Comparison of ENCODE assay signal across 15 cellular contexts in the genomic region with DNA sequence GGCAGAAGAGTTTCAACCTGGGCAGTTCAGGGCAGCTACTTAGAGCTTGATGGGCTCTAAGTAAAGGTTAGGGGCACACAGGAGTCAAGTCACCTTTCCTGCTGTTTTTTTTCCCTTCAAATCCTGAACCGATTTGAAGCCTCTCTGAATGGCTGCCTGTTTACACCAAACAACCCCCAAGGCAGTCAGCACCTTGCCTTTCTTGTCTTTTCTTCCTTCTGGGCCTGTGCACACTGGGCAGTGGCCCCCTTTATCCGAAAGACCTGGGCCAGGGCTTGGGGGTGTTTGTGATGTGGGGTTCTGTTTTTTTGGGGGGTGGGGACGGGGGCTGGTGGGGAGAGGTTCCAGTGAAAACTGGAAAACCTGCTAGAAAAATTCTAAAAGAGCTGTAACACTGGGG. TPM values are rescaled to one million over a fixed set of nuclear protein-coding genes. Genes with fewer than 3 reads are reported as not detected.
DNase-seq lines count a peak whose midpoint lies in the region; ATAC-seq, FAIRE-seq and TF ChIP-seq lines count a peak whose summit lies in the region.
"Had no signal": no experiment of that assay in that cellular context is flagged by ENCODE, and none has a peak within 500 bp of the region (broad histone marks: within the 10 kb centered on the region; RNA-seq: fewer than 3 reads in every experiment).

No MANE protein-coding gene starts in this region.

- 0% methylated on average over 3 of the region's 3 CpGs for WGBS in GM12878 (ENCODE audit: insufficient coverage, insufficient replicate concordance, low lambda C conversion rate, missing lambda C conversion rate)

- TF ChIP-seq POLR2A in GM12878 (IDR thresholded peaks at IDR 0.05; ENCODE audit: low read depth, low read length): no peak

- peaks cover 43% of the 10 kb centered on the region for H3K4me1 Mint-ChIP-seq in activated CD4-positive, alpha-beta T cell treated with anti-CD3 and anti-CD28 coated beads for 36 hours
- peaks cover 23 to 49% of the 10 kb centered on the region in 2 donors for H3K4me1 Mint-ChIP-seq in stimulated activated naive B cell treated with anti-CD40 and anti-IgM and Interleukin-4, amounts not matched to agents 10 μg/mL and 1 μg/mL and 100 μg/mL, for 72 hours

- in situ Hi-C loops in GM12878 (cut with MboI): loop anchor here (10.0 kb wide), 1 partner anchor 783 kb away; no protein-coding TSS in a partner anchor

- H3K9ac ChIP-seq in Loucy (ENCODE audit: low read depth, low read length, poor library complexity, severe bottlenecking): peak overlapping the region; percentile 64
- peak overlapping the region; percentile 72 for H3K9ac ChIP-seq in GM12878 (ENCODE audit: control insufficient read depth, insufficient read depth, low read length)

- H3K9me3 ChIP-seq in Loucy (ENCODE audit: insufficient read depth, low read depth, low read length) (no peaks in the 10 kb centered on the region), GM12878 (replicated peaks; ENCODE audit: control insufficient read depth, insufficient read depth, low read length) (no peaks in the 10 kb centered on the region)

- no peaks in the 10 kb centered on the region for H3K27me3 Mint-ChIP-seq in activated CD4-positive, alpha-beta T cell treated with anti-CD3 and anti-CD28 coated beads for 36 hours
- no peaks in the 10 kb centered on the region for H3K27me3 Mint-ChIP-seq in stimulated activated naive B cell treated with anti-CD40 and anti-IgM and Interleukin-4, amounts not matched to agents 10 μg/mL and 1 μg/mL and 100 μg/mL, for 72 hours

- BruUV-seq in GM12878 (replicated peaks; lab: Mats Ljungman, UMichigan): no TSS peak

- H3K36me3 ChIP-seq in Loucy (ENCODE audit: insufficient read depth, low read length): no peaks in the 10 kb centered on the region
- H3K36me3 ChIP-seq in GM12878 (ENCODE audit: control insufficient read depth in 2 of 2, insufficient read depth in 2 of 2, low read length in 1 of 2): no peaks in the 10 kb centered on the region

- H3K27me3 ChIP-seq in Loucy (ENCODE audit: insufficient read depth, low read length, poor library complexity, severe bottlenecking) (no peaks in the 10 kb centered on the region), GM12878 (replicated peaks in 1 of 2; ENCODE audit: control insufficient read depth in 2 of 2, insufficient read depth in 2 of 2, low read length in 1 of 2) (no peaks in the 10 kb centered on the region)

- RAD21 ChIA-PET in GM12878 (lab: Charles Lee; ENCODE audit: unreplicated experiment): interaction anchor here (0.6 to 2.7 kb wide), 19 partner anchors 9 to 392 kb away, joined by 3 to 27 read pairs (median 4); no protein-coding TSS in a partner anchor

- no peak for TF ChIP-seq EP300 in GM12878 (IDR thresholded peaks at IDR 0.05; ENCODE audit: borderline replicate concordance in 1 of 2, control insufficient read depth in 1 of 2, low read depth in 2 of 2, low read length in 2 of 2)

- no peak for FAIRE-seq in GM12878 (lab: Jason Lieb, UNC)
- FAIRE-seq: D721Med had no signal

- peak overlapping the region; percentile 78 for H3K4me2 ChIP-seq in Loucy (ENCODE audit: low read depth, low read length, poor library complexity, severe bottlenecking)
- peak overlapping the region; percentile 83 for H3K4me2 ChIP-seq in GM12878 (ENCODE audit: control insufficient read depth, insufficient read depth)

- no peaks in the 10 kb centered on the region for H3K79me2 ChIP-seq in Loucy (ENCODE audit: insufficient read depth, low read length)
- H3K79me2 ChIP-seq in GM12878 (ENCODE audit: control insufficient read depth, insufficient read depth, low read length): no peaks in the 10 kb centered on the region

- DNase-seq in activated CD4-positive, alpha-beta T cell treated with anti-CD3 and anti-CD28 coated beads for 36 hours: no peak
- no peak for DNase-seq in activated CD4-positive, alpha-beta T cell treated with anti-CD3 and anti-CD28 coated beads for 48 hours
- no peak for DNase-seq in GM12878 (ENCODE audit: low read depth, low spot score)
- DNase-seq in stimulated activated naive B cell treated with anti-CD40 and anti-IgM and Interleukin-4, amounts not matched to agents 10 μg/mL and 1 μg/mL and 100 μg/mL, for 72 hours: no peak
- no peak for DNase-seq in CD1c-positive myeloid dendritic cell (ENCODE audit: extremely low spot score)
- DNase-seq in COR-L47 (lab: John Stamatoyannopoulos, UW): no peak
- no peak for DNase-seq in NCI-H526 treated with DMSO at 0.1 percent for 48 hours (lab: John Stamatoyannopoulos, UW)
- DNase-seq: NCI-H2171 treated with DMSO at 0.1 percent for 48 hours, retina had no signal

- no peaks in the 10 kb centered on the region for H3K36me3 Mint-ChIP-seq in activated CD4-positive, alpha-beta T cell treated with anti-CD3 and anti-CD28 coated beads for 36 hours (ENCODE audit: low read depth)
- no peaks in the 10 kb centered on the region for H3K36me3 Mint-ChIP-seq in stimulated activated naive B cell treated with anti-CD40 and anti-IgM and Interleukin-4, amounts not matched to agents 10 μg/mL and 1 μg/mL and 100 μg/mL, for 72 hours
- H3K36me3 Mint-ChIP-seq: WTC11 had no signal

- no peaks in the 10 kb centered on the region for H3K9me3 Mint-ChIP-seq in activated CD4-positive, alpha-beta T cell treated with anti-CD3 and anti-CD28 coated beads for 36 hours (ENCODE audit: low read depth)
- H3K9me3 Mint-ChIP-seq in stimulated activated naive B cell treated with anti-CD40 and anti-IgM and Interleukin-4, amounts not matched to agents 10 μg/mL and 1 μg/mL and 100 μg/mL, for 72 hours: no peaks in the 10 kb centered on the region
- H3K9me3 Mint-ChIP-seq: WTC11 had no signal

- peak overlapping the region; percentile 87 for H3K27ac Mint-ChIP-seq in activated CD4-positive, alpha-beta T cell treated with anti-CD3 and anti-CD28 coated beads for 36 hours
- peak overlapping the region; percentile 70 for H3K27ac Mint-ChIP-seq in stimulated activated naive B cell treated with anti-CD40 and anti-IgM and Interleukin-4, amounts not matched to agents 10 μg/mL and 1 μg/mL and 100 μg/mL, for 72 hours
- H3K27ac Mint-ChIP-seq: WTC11 had no signal

- 0 out of 2 replicates have a peak, but pooled peaks cover 7% of the 10 kb centered on the region for H3F3A ChIP-seq in Loucy (ENCODE audit: low read depth)

- H2AFZ ChIP-seq in Loucy (ENCODE audit: low read length): no peak overlapping the region
- peak overlapping the region; percentile 41; the same call in 1 of the 2 replicates for H2AFZ ChIP-seq in GM12878 (ENCODE audit: control insufficient read depth, low read depth, low read length)

- no peak for TF ChIP-seq RAD21 in GM12878 (IDR thresholded peaks at IDR 0.05; ENCODE audit: insufficient read depth, low read depth, low read length)

- H4K20me1 ChIP-seq in Loucy (ENCODE audit: insufficient read depth, low read length, poor library complexity, severe bottlenecking): no peaks in the 10 kb centered on the region
- H4K20me1 ChIP-seq in GM12878 (ENCODE audit: control insufficient read depth, insufficient read depth): no peaks in the 10 kb centered on the region

- no peak overlapping the region for H3K4me3 Mint-ChIP-seq in activated CD4-positive, alpha-beta T cell treated with anti-CD3 and anti-CD28 coated beads for 36 hours
- H3K4me3 Mint-ChIP-seq in stimulated activated naive B cell treated with anti-CD40 and anti-IgM and Interleukin-4, amounts not matched to agents 10 μg/mL and 1 μg/mL and 100 μg/mL, for 72 hours: peak overlapping the region in 1 of 2 donors; percentile 19
- H3K4me3 Mint-ChIP-seq: WTC11 had no signal

- H3K9me2 ChIP-seq in Loucy (replicated peaks; ENCODE audit: low read depth, low read length): no peaks in the 10 kb centered on the region

- SMC1A ChIA-PET in GM12878 (lab: Charles Lee; ENCODE audit: uncharacterized antibody, unreplicated experiment): interaction anchor here (0.7 to 4.9 kb wide), 11 partner anchors 10 to 1095 kb away, joined by 3 to 75 read pairs (median 5); a partner anchor contains a TSS

- POLR2A ChIA-PET in activated CD4-positive, alpha-beta T cell treated with anti-CD3 and anti-CD28 coated beads for 36 hours (lab: Charles Lee): no interaction called here
- POLR2A ChIA-PET in GM12878 (lab: Charles Lee): interaction anchor here (0.9 to 1.2 kb wide), 3 partner anchors 11 to 282 kb away, joined by 3 to 4 read pairs (median 3); no protein-coding TSS in a partner anchor

- H3K4me3 ChIP-seq in Loucy (ENCODE audit: low read length, poor library complexity, severe bottlenecking): peak overlapping the region; percentile 65
- H3K4me3 ChIP-seq in GM12878: no peak overlapping the region
- H3K4me3 ChIP-seq: SK-N-MC had no signal

- H3K4me1 ChIP-seq in Loucy (ENCODE audit: insufficient read depth, low read length, poor library complexity, severe bottlenecking): peaks cover 46% of the 10 kb centered on the region
- H3K4me1 ChIP-seq in GM12878 (ENCODE audit: control insufficient read depth, insufficient read depth, low read length): peaks cover 57% of the 10 kb centered on the region

- CTCF ChIA-PET in activated CD4-positive, alpha-beta T cell treated with anti-CD3 and anti-CD28 coated beads for 36 hours (lab: Charles Lee): interaction anchor here (1.3 to 3.4 kb wide), 3 partner anchors 8 to 179 kb away, joined by 3 to 16 read pairs (median 5); no protein-coding TSS in a partner anchor
- CTCF ChIA-PET in GM12878 (lab: Yijun Ruan, JAX): interaction anchor here (0.9 to 6.0 kb wide), 9 partner anchors 8 to 180 kb away, joined by 3 to 86 read pairs (median 6); a partner anchor contains a TSS

- intact Hi-C loops in activated CD4-positive, alpha-beta T cell treated with anti-CD3 and anti-CD28 coated beads for 36 hours (cut with DNase I, micrococcal nuclease): no loop called here
- intact Hi-C loops in GM12878 (cut with micrococcal nuclease; ENCODE audit: unreplicated experiment): loop anchor here (5.0 kb wide), 1 partner anchor 45 kb away; a partner anchor contains a TSS

- TF ChIP-seq CTCF in Loucy (conservative IDR thresholded peaks at IDR 0.05; ENCODE audit: low read length) (no peak), GM12878 (IDR thresholded peaks at IDR 0.05 in 2 of 3, conservative IDR thresholded peaks at IDR 0.05 in 1 of 3; ENCODE audit: control insufficient read depth in 2 of 3, extremely low read depth in 1 of 3, insufficient read depth in 1 of 3, low read depth in 3 of 3, low read length in 3 of 3) (no peak)

- no peak for ATAC-seq in activated CD4-positive, alpha-beta T cell treated with anti-CD3 and anti-CD28 coated beads for 36 hours
- peak; percentile 4 for ATAC-seq in GM12878
- ATAC-seq in stimulated activated naive B cell treated with anti-CD40 and anti-IgM and Interleukin-4, amounts not matched to agents 10 μg/mL and 1 μg/mL and 100 μg/mL, for 72 hours (replicated peaks): no peak
- ATAC-seq: WTC11 had no signal

- peak overlapping the region; percentile 86 for H3K27ac ChIP-seq in GM12878 (ENCODE audit: control insufficient read depth, insufficient read depth)
- H3K27ac ChIP-seq: SK-N-MC had no signal

RNA-seq across cellular contexts. Expression of a gene that starts 4.3 kb away (rescaled TPM):
- under 1 TPM; 0.30 to 0.46 TPM for total RNA-seq in activated CD4-positive, alpha-beta T cell treated with anti-CD3 and anti-CD28 coated beads for 36 hours
- total RNA-seq in GM12878 (2013; cell fraction: nucleolus; rRNA removed): 0.81 TPM in 1 of 2 replicates, not detected in the other
- total RNA-seq in GM12878 (2014; rRNA removed) (1.2 TPM in 1 of 2 replicates, not detected in the other), GM12878 (2014; rRNA removed; fragmentation: Illumina TruSeq; extraction: Trizol) (0.74 and 0.85 TPM in 2 replicates), GM12878 (2021) (0.43 and 0.95 TPM in 2 replicates)
- polyA plus RNA-seq in GM12878 (2011; ENCODE audit: low read depth): 0.29 TPM
- polyA plus RNA-seq in GM12878 (2011; rRNA removed) (1.5 and 1.6 TPM in 2 replicates), GM12878 (2014; fragmentation: Illumina TruSeq; extraction: Trizol) (0.13 TPM in 1 of 2 replicates, not detected in the other), GM12878 (2014; fragmentation: Nextera tagmentation; extraction: Ambion mirVana) (1 to 10 TPM in 1 of 2 experiments, under 1 TPM in 1; 0.80 to 1.4 TPM), GM12878 (2014; rRNA removed) (0.35 and 0.81 TPM in 2 replicates), GM12878 (2016; fragmentation: Nextera tagmentation; extraction: Ambion mirVana) (under 1 TPM; 0.21 to 0.35 TPM)
- polyA plus RNA-seq in GM12878 (2011; cell fraction: cytosol; rRNA removed): 1.4 and 1.7 TPM in 2 replicates
- polyA plus RNA-seq in GM12878 (2011; cell fraction: nucleus; rRNA removed): 0.51 and 1.1 TPM in 2 replicates
- polyA plus RNA-seq in GM12878 (2012): 0.16 and 0.56 TPM in 2 replicates
- 1.7 and 2.6 TPM in 2 replicates for polyA minus RNA-seq in GM12878 (2011; rRNA and poly(A)+ RNA removed)
- not detected in 2 replicates for polyA minus RNA-seq in GM12878 (2011; cell fraction: cytosol; rRNA and poly(A)+ RNA removed)
- 2.2 TPM in 1 of 2 replicates, not detected in the other for polyA minus RNA-seq in GM12878 (2011; cell fraction: nucleus; rRNA and poly(A)+ RNA removed)
- total RNA-seq: A172, HT-29, WTC11 had no signal

RNA-seq across cellular contexts. Expression of a gene that starts 7.8 kb away (rescaled TPM):
- total RNA-seq in activated CD4-positive, alpha-beta T cell treated with anti-CD3 and anti-CD28 coated beads for 36 hours: under 1 TPM; 0.35 to 0.50 TPM
- total RNA-seq in GM12878 (2013; cell fraction: nucleolus; rRNA removed): 2.0 and 2.2 TPM in 2 replicates
- 0.79 and 1.0 TPM in 2 replicates for total RNA-seq in GM12878 (2014; rRNA removed)
- 0.31 and 0.74 TPM in 2 replicates for total RNA-seq in GM12878 (2014; rRNA removed; fragmentation: Illumina TruSeq; extraction: Trizol)
- total RNA-seq in GM12878 (2021): 1.0 and 1.3 TPM in 2 replicates
- polyA plus RNA-seq in GM12878 (2011; ENCODE audit: low read depth): 0.22 TPM
- polyA plus RNA-seq in GM12878 (2011; rRNA removed): 1.1 and 2.7 TPM in 2 replicates
- 3.9 and 4.1 TPM in 2 replicates for polyA plus RNA-seq in GM12878 (2011; cell fraction: cytosol; rRNA removed)
- polyA plus RNA-seq in GM12878 (2011; cell fraction: nucleus; rRNA removed): 3.8 and 3.9 TPM in 2 replicates
- 0.49 and 0.62 TPM in 2 replicates for polyA plus RNA-seq in GM12878 (2012)
- 0.73 and 0.87 TPM in 2 replicates for polyA plus RNA-seq in GM12878 (2014; fragmentation: Illumina TruSeq; extraction: Trizol)
- under 1 TPM; 0.45 to 0.46 TPM for polyA plus RNA-seq in GM12878 (2014; fragmentation: Nextera tagmentation; extraction: Ambion mirVana)
- 0.62 and 1.3 TPM in 2 replicates for polyA plus RNA-seq in GM12878 (2014; rRNA removed)
- 1 to 10 TPM; 1.4 TPM for polyA plus RNA-seq in GM12878 (2016; fragmentation: Nextera tagmentation; extraction: Ambion mirVana)
- 2.3 and 2.4 TPM in 2 replicates for polyA minus RNA-seq in GM12878 (2011; rRNA and poly(A)+ RNA removed)
- 0.94 and 1.1 TPM in 2 replicates for polyA minus RNA-seq in GM12878 (2011; cell fraction: cytosol; rRNA and poly(A)+ RNA removed)
- polyA minus RNA-seq in GM12878 (2011; cell fraction: nucleus; rRNA and poly(A)+ RNA removed): 1.5 and 3.5 TPM in 2 replicates

RNA-seq across cellular contexts. Expression of a gene that starts 42.8 kb away (rescaled TPM):
- 10 to 100 TPM; 45.5 to 58.0 TPM for total RNA-seq in activated CD4-positive, alpha-beta T cell treated with anti-CD3 and anti-CD28 coated beads for 36 hours
- 63.5 and 77.1 TPM in 2 replicates for total RNA-seq in GM12878 (2013; cell fraction: nucleolus; rRNA removed)
- total RNA-seq in GM12878 (2014; rRNA removed): 34.0 and 36.3 TPM in 2 replicates
- total RNA-seq in GM12878 (2014; rRNA removed; fragmentation: Illumina TruSeq; extraction: Trizol): 28.5 and 30.3 TPM in 2 replicates
- total RNA-seq in GM12878 (2021): 62.8 and 64.7 TPM in 2 replicates
- 6.2 TPM for polyA plus RNA-seq in GM12878 (2011; ENCODE audit: low read depth)
- 10.6 and 25.8 TPM in 2 replicates for polyA plus RNA-seq in GM12878 (2011; rRNA removed)
- 55.5 and 66.6 TPM in 2 replicates for polyA plus RNA-seq in GM12878 (2011; cell fraction: cytosol; rRNA removed)
- polyA plus RNA-seq in GM12878 (2011; cell fraction: nucleus; rRNA removed): 59.8 and 97.2 TPM in 2 replicates
- polyA plus RNA-seq in GM12878 (2012): 19.5 and 28.5 TPM in 2 replicates
- 5.5 and 16.4 TPM in 2 replicates for polyA plus RNA-seq in GM12878 (2014; fragmentation: Illumina TruSeq; extraction: Trizol)
- 1 to 10 TPM; 1.7 to 2.9 TPM for polyA plus RNA-seq in GM12878 (2014; fragmentation: Nextera tagmentation; extraction: Ambion mirVana)
- polyA plus RNA-seq in GM12878 (2014; rRNA removed): 20.3 and 27.8 TPM in 2 replicates
- polyA plus RNA-seq in GM12878 (2016; fragmentation: Nextera tagmentation; extraction: Ambion mirVana): 1 to 10 TPM; 6.2 to 7.6 TPM
- 75.9 and 87.4 TPM in 2 replicates for polyA minus RNA-seq in GM12878 (2011; rRNA and poly(A)+ RNA removed)
- 45.1 and 50.0 TPM in 2 replicates for polyA minus RNA-seq in GM12878 (2011; cell fraction: cytosol; rRNA and poly(A)+ RNA removed)
- polyA minus RNA-seq in GM12878 (2011; cell fraction: nucleus; rRNA and poly(A)+ RNA removed): 18.7 and 45.2 TPM in 2 replicates
